Comparison of ENCODE assay signal across 26 cellular contexts in the genomic region with DNA sequence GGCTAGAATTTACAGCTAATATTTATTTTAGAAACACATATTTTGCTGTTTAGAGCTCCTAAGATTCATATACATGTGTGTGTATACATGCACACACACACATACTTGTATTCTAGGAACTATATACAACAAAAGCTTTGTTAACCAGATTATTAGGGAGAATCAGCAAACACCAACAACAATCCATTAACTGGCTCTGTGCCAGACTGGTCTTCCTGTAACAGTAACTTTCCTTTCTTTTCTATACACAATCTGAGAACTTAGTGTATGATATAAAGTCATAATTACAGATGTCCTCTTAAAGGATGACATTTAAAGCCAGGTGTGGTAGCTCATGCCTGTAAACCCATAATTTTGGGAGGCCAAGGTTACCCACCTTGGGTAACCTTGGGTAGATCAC.
"Had no signal": no experiment of that assay in that cellular context is flagged by ENCODE, and none has a peak within 500 bp of the region (broad histone marks: within the 10 kb centered on the region; RNA-seq: fewer than 3 reads in every experiment).

No MANE protein-coding gene starts in this region.

- DNase-seq: heart right ventricle; hypothalamus; immature natural killer cell; kidney; left colon; left lung; lower lobe of right lung; midbrain; mucosa of descending colon; naive thymus-derived CD4-positive, alpha-beta T cell; ovary; stimulated activated CD4-positive, alpha-beta T cell treated with anti-CD3 and anti-CD28 coated beads, Interleukin-12 subunit alpha, Interleukin-12 subunit beta, amount 100 ng/mL, for 4 hours; stimulated activated CD4-positive, alpha-beta T cell treated with anti-CD3 and anti-CD28 coated beads, Interleukin-15, amount 100 ng/mL, for 24 hours; stimulated activated CD4-positive, alpha-beta T cell treated with anti-CD3 and anti-CD28 coated beads, Interleukin-2, amount 100 ng/mL, for 24 hours; stimulated activated CD4-positive, alpha-beta T cell treated with anti-CD3 and anti-CD28 coated beads, Interleukin-4, amount 100 ng/mL, for 1 hour; stimulated activated naive CD4-positive, alpha-beta T cell treated with Interleukin-2 at 50 U/mL for 16 hours; stimulated activated naive CD8-positive, alpha-beta T cell treated with anti-CD3 and anti-CD28 coated beads, Interleukin-15, amount 100 ng/mL, for 72 hours; substantia nigra; transverse colon; upper lobe of left lung had no signal

- H3K27ac Mint-ChIP-seq: stimulated activated memory B cell treated with anti-CD40 and anti-IgM and Interleukin-4, amounts not matched to agents 10 μg/mL and 1 μg/mL and 100 μg/mL, for 72 hours had no signal

- H3K4me3 Mint-ChIP-seq: immature natural killer cell; naive thymus-derived CD4-positive, alpha-beta T cell; natural killer cell treated with Interleukin-12 subunit alpha and Interleukin-12 subunit beta and Interleukin-15 and Interleukin-18, amount 100 ng/mL, for 72 hours; stimulated activated memory B cell treated with anti-CD40 and anti-IgM and Interleukin-4, amounts not matched to agents 10 μg/mL and 1 μg/mL and 100 μg/mL, for 72 hours; stimulated activated naive CD8-positive, alpha-beta T cell treated with anti-CD3 and anti-CD28 coated beads, Interleukin-15, amount 100 ng/mL, for 72 hours had no signal

- ATAC-seq: heart right ventricle; left colon; left lung; lower lobe of right lung; mucosa of descending colon; naive thymus-derived CD4-positive, alpha-beta T cell; natural killer cell treated with Interleukin-12 subunit alpha and Interleukin-12 subunit beta and Interleukin-15 and Interleukin-18, amount 100 ng/mL, for 72 hours; sciatic nerve; stimulated activated memory B cell treated with anti-CD40 and anti-IgM and Interleukin-4, amounts not matched to agents 10 μg/mL and 1 μg/mL and 100 μg/mL, for 72 hours; stimulated activated naive CD8-positive, alpha-beta T cell treated with anti-CD3 and anti-CD28 coated beads, Interleukin-15, amount 100 ng/mL, for 72 hours had no signal

- H3K9me3 ChIP-seq: heart right ventricle, left lung, lower lobe of right lung, mucosa of descending colon, ovary, right atrium auricular region, transverse colon, upper lobe of left lung had no signal

- H3K27ac ChIP-seq: heart right ventricle, left lung, lower lobe of right lung, ovary, right atrium auricular region, skin epidermis, transverse colon, upper lobe of left lung had no signal

- H3K27me3 Mint-ChIP-seq: naive thymus-derived CD4-positive, alpha-beta T cell; natural killer cell treated with Interleukin-12 subunit alpha and Interleukin-12 subunit beta and Interleukin-15 and Interleukin-18, amount 100 ng/mL, for 72 hours; progenitor cell of endocrine pancreas; stimulated activated memory B cell treated with anti-CD40 and anti-IgM and Interleukin-4, amounts not matched to agents 10 μg/mL and 1 μg/mL and 100 μg/mL, for 72 hours; stimulated activated naive CD8-positive, alpha-beta T cell treated with anti-CD3 and anti-CD28 coated beads, Interleukin-15, amount 100 ng/mL, for 72 hours had no signal

- H3K4me3 ChIP-seq: heart right ventricle, left lung, lower lobe of right lung, mucosa of descending colon, ovary, right atrium auricular region, skin epidermis, transverse colon, upper lobe of left lung had no signal

- H3K36me3 ChIP-seq: ovary had no signal

- H3K4me1 ChIP-seq: heart right ventricle, left lung, lower lobe of right lung, right atrium auricular region, transverse colon, upper lobe of left lung had no signal

- H3K27me3 ChIP-seq: heart right ventricle, left lung, ovary, right atrium auricular region, transverse colon, upper lobe of left lung had no signal

- H3K4me1 Mint-ChIP-seq: immature natural killer cell; stimulated activated memory B cell treated with anti-CD40 and anti-IgM and Interleukin-4, amounts not matched to agents 10 μg/mL and 1 μg/mL and 100 μg/mL, for 72 hours; stimulated activated naive CD8-positive, alpha-beta T cell treated with anti-CD3 and anti-CD28 coated beads, Interleukin-15, amount 100 ng/mL, for 72 hours had no signal
